In genomic region chr4:24978291-24979072, GRCh38 we compare ENCODE assay signal across 2 cellular contexts.
TF ChIP-seq lines count a peak whose summit lies in the region.

No MANE protein-coding gene starts in this region.

TF ChIP-seq in liver, 16 proteins besides CTCF, POLR2A, EP300 and RAD21:
- TF ChIP-seq ATF3 (IDR thresholded peaks at IDR 0.05) (no peak), HNF4A (conservative IDR thresholded peaks at IDR 0.05) (no peak), GABPA (IDR thresholded peaks at IDR 0.05 in 1 of 2, conservative IDR thresholded peaks at IDR 0.05 in 1 of 2) (no peak), SP1 (IDR thresholded peaks at IDR 0.05) (no peak), YY1 (IDR thresholded peaks at IDR 0.05) (no peak), MAX (IDR thresholded peaks at IDR 0.05) (no peak), NR2F2 (IDR thresholded peaks at IDR 0.05) (no peak), TAF1 (conservative IDR thresholded peaks at IDR 0.05) (no peak), FOXA1 (IDR thresholded peaks at IDR 0.05) (no peak), RXRA (IDR thresholded peaks at IDR 0.05) (no peak), REST (IDR thresholded peaks at IDR 0.05) (no peak), JUND (IDR thresholded peaks at IDR 0.05) (no peak), EGR1 (IDR thresholded peaks at IDR 0.05; ENCODE audit: low read depth in 2 of 2) (no peak), FOXA2 (IDR thresholded peaks at IDR 0.05) (no peak), HNF4G (IDR thresholded peaks at IDR 0.05) (no peak)
- TF ChIP-seq, protein P1, sequence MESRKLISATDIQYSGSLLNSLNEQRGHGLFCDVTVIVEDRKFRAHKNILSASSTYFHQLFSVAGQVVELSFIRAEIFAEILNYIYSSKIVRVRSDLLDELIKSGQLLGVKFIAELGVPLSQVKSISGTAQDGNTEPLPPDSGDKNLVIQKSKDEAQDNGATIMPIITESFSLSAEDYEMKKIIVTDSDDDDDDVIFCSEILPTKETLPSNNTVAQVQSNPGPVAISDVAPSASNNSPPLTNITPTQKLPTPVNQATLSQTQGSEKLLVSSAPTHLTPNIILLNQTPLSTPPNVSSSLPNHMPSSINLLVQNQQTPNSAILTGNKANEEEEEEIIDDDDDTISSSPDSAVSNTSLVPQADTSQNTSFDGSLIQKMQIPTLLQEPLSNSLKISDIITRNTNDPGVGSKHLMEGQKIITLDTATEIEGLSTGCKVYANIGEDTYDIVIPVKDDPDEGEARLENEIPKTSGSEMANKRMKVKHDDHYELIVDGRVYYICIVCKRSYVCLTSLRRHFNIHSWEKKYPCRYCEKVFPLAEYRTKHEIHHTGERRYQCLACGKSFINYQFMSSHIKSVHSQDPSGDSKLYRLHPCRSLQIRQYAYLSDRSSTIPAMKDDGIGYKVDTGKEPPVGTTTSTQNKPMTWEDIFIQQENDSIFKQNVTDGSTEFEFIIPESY (IDR thresholded peaks at IDR 0.05), result no peak

TF ChIP-seq in HepG2, 621 proteins besides CTCF, POLR2A, EP300 and RAD21:
- no peak for TF ChIP-seq SMYD3 (CRISPR knock-in tag; IDR thresholded peaks at IDR 0.05)
- no peak for TF ChIP-seq TMF1 (CRISPR knock-in tag; IDR thresholded peaks at IDR 0.05; ENCODE audit: low read depth)
- TF ChIP-seq, protein P2, sequence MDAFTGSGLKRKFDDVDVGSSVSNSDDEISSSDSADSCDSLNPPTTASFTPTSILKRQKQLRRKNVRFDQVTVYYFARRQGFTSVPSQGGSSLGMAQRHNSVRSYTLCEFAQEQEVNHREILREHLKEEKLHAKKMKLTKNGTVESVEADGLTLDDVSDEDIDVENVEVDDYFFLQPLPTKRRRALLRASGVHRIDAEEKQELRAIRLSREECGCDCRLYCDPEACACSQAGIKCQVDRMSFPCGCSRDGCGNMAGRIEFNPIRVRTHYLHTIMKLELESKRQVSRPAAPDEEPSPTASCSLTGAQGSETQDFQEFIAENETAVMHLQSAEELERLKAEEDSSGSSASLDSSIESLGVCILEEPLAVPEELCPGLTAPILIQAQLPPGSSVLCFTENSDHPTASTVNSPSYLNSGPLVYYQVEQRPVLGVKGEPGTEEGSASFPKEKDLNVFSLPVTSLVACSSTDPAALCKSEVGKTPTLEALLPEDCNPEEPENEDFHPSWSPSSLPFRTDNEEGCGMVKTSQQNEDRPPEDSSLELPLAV (CRISPR knock-in tag; conservative IDR thresholded peaks at IDR 0.05; ENCODE audit: low read depth), result no peak
- no peak for TF ChIP-seq SALL1 (CRISPR knock-in tag; IDR thresholded peaks at IDR 0.05)
TF ChIP-seq in HepG2: peak in this region for 0.
